Comparison of ENCODE assay signal across 10 cellular contexts in the genomic region with DNA sequence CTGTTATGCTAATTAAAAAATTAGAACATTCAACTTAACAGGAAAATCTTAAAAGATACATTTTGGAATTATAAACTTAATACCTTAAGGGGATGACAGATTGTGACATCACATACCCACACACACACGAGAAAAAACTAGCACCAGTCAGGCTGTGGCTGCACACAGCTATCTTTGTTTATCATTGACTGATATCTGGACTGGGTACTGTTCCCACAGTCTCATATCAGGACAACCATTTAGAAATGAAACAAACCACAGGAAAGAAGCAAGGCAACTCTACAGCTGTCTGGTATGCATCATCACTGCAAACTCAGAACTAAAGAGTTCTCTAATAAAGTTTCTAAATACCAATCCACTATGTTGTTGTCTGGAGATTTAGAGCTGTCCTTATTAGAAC.
DNase-seq lines count a peak whose midpoint lies in the region; ATAC-seq and TF ChIP-seq lines count a peak whose summit lies in the region.
"Had no signal": no experiment of that assay in that cellular context is flagged by ENCODE, and none has a peak within 500 bp of the region (broad histone marks: within the 10 kb centered on the region; RNA-seq: fewer than 3 reads in every experiment).

No MANE protein-coding gene starts in this region.

- peaks cover 13% of the 10 kb centered on the region for H3K9me3 Mint-ChIP-seq in activated CD4-positive, alpha-beta T cell treated with anti-CD3 and anti-CD28 coated beads, Interleukin-2, amount 10 ng/mL, durations not matched to agents 24 days and 14 days
- peaks cover 14% of the 10 kb centered on the region for H3K9me3 Mint-ChIP-seq in activated CD4-positive, alpha-beta memory T cell treated with anti-CD3 and anti-CD28 coated beads, Interleukin-2, amount 10 ng/mL, durations not matched to agents 7 days and 5 days

- CTCF ChIA-PET in activated CD4-positive, alpha-beta memory T cell treated with anti-CD3 and anti-CD28 coated beads, Interleukin-2, amount 10 ng/mL, durations not matched to agents 7 days and 5 days (lab: Charles Lee), result interaction anchor here (0.6 to 1.5 kb wide), 4 partner anchors 11 to 686 kb away, joined by 3 to 5 read pairs (median 3); no protein-coding TSS in a partner anchor

- 45 to 79% methylated on average over 1 of the region's 1 CpG for WGBS in sigmoid colon, 2 donors

- H3K27me3 Mint-ChIP-seq in activated CD4-positive, alpha-beta T cell treated with anti-CD3 and anti-CD28 coated beads, Interleukin-2, amount 10 ng/mL, durations not matched to agents 24 days and 14 days, result no peaks in the 10 kb centered on the region
- H3K27me3 Mint-ChIP-seq in activated CD4-positive, alpha-beta memory T cell treated with anti-CD3 and anti-CD28 coated beads, Interleukin-2, amount 10 ng/mL, durations not matched to agents 7 days and 5 days, result no peaks in the 10 kb centered on the region

- DNase-seq in activated CD4-positive, alpha-beta T cell treated with anti-CD3 and anti-CD28 coated beads, Interleukin-2, amount 10 ng/mL, durations not matched to agents 24 days and 14 days, result peak; percentile 72
- DNase-seq in activated CD4-positive, alpha-beta T cell treated with anti-CD3 and anti-CD28 coated beads, Interleukin-2, amount 50 U/mL, for 1 hour, result no peak
- peak; percentile 55 for DNase-seq in activated CD4-positive, alpha-beta memory T cell treated with anti-CD3 and anti-CD28 coated beads, Interleukin-2, amount 10 ng/mL, durations not matched to agents 7 days and 5 days
- DNase-seq in stimulated activated CD4-positive, alpha-beta T cell treated with anti-CD3 and anti-CD28 coated beads, Interleukin-4, amount 100 ng/mL, for 24 hours, result peak; percentile 43
- DNase-seq in MG63 (no peak), medulla oblongata (ENCODE audit: extremely low spot score) (no peak), sigmoid colon (no peak)
- DNase-seq: heart left ventricle, SJCRH30 had no signal

- no peak overlapping the region for H3K27ac Mint-ChIP-seq in activated CD4-positive, alpha-beta T cell treated with anti-CD3 and anti-CD28 coated beads, Interleukin-2, amount 10 ng/mL, durations not matched to agents 24 days and 14 days
- H3K27ac Mint-ChIP-seq in activated CD4-positive, alpha-beta memory T cell treated with anti-CD3 and anti-CD28 coated beads, Interleukin-2, amount 10 ng/mL, durations not matched to agents 7 days and 5 days, result no peak overlapping the region

- H3K36me3 ChIP-seq in MG63 (peaks cover 3% of the 10 kb centered on the region; the same call in 1 of the 2 replicates), sigmoid colon (no peaks in the 10 kb centered on the region)
- H3K36me3 ChIP-seq: SJCRH30 had no signal

- no peak for TF ChIP-seq CTCF in sigmoid colon (IDR thresholded peaks at IDR 0.05)

- peak; percentile 93 for ATAC-seq in HG02852 (IDR thresholded peaks at IDR 0.05; ENCODE audit: unreplicated experiment)
- ATAC-seq: heart left ventricle had no signal

- no peak for TF ChIP-seq POLR2A in sigmoid colon (IDR thresholded peaks at IDR 0.05)

- H3K4me1 Mint-ChIP-seq in activated CD4-positive, alpha-beta T cell treated with anti-CD3 and anti-CD28 coated beads, Interleukin-2, amount 10 ng/mL, durations not matched to agents 24 days and 14 days, result peaks cover 10% of the 10 kb centered on the region
- H3K4me1 Mint-ChIP-seq in activated CD4-positive, alpha-beta memory T cell treated with anti-CD3 and anti-CD28 coated beads, Interleukin-2, amount 10 ng/mL, durations not matched to agents 7 days and 5 days, result peaks cover 24% of the 10 kb centered on the region

- H3K9me3 ChIP-seq in MG63 (peaks cover 3% of the 10 kb centered on the region; the same call in 1 of the 2 replicates), sigmoid colon (peaks cover 0 to 4% (median 0%) of the 10 kb centered on the region in 4 donors)
- H3K9me3 ChIP-seq: SJCRH30 had no signal

- POLR2A ChIA-PET in activated CD4-positive, alpha-beta memory T cell treated with anti-CD3 and anti-CD28 coated beads, Interleukin-2, amount 10 ng/mL, durations not matched to agents 7 days and 5 days (lab: Charles Lee), result interaction anchor here (0.7 to 1.8 kb wide), 3 partner anchors 14 to 320 kb away, joined by 3 to 9 read pairs (median 8); no protein-coding TSS in a partner anchor

- H3K27me3 ChIP-seq in MG63, result no peaks in the 10 kb centered on the region
- H3K27me3 ChIP-seq in sigmoid colon, result no peaks in the 10 kb centered on the region
- H3K27me3 ChIP-seq: heart left ventricle, SJCRH30 had no signal

- no peak overlapping the region for H3K4me3 Mint-ChIP-seq in activated CD4-positive, alpha-beta T cell treated with anti-CD3 and anti-CD28 coated beads, Interleukin-2, amount 10 ng/mL, durations not matched to agents 24 days and 14 days
- H3K4me3 Mint-ChIP-seq in activated CD4-positive, alpha-beta memory T cell treated with anti-CD3 and anti-CD28 coated beads, Interleukin-2, amount 10 ng/mL, durations not matched to agents 7 days and 5 days, result no peak overlapping the region

- TF ChIP-seq EP300 in sigmoid colon (IDR thresholded peaks at IDR 0.05), result no peak

- H3K4me3 ChIP-seq in MG63 (no peak overlapping the region), sigmoid colon (no peak overlapping the region)
- H3K4me3 ChIP-seq: heart left ventricle, SJCRH30 had no signal

- intact Hi-C loops in activated CD4-positive, alpha-beta T cell treated with anti-CD3 and anti-CD28 coated beads, Interleukin-2, amount 10 ng/mL, durations not matched to agents 24 days and 14 days (cut with micrococcal nuclease), result loop anchor here (1.0 to 5.0 kb wide), 3 partner anchors 11 to 89 kb away; no protein-coding TSS in a partner anchor
- intact Hi-C loops in sigmoid colon (cut with DNase I), result no loop called here

- H3K36me3 Mint-ChIP-seq in activated CD4-positive, alpha-beta T cell treated with anti-CD3 and anti-CD28 coated beads, Interleukin-2, amount 10 ng/mL, durations not matched to agents 24 days and 14 days (ENCODE audit: low read depth), result peaks cover 27% of the 10 kb centered on the region
- peaks cover 30% of the 10 kb centered on the region for H3K36me3 Mint-ChIP-seq in activated CD4-positive, alpha-beta memory T cell treated with anti-CD3 and anti-CD28 coated beads, Interleukin-2, amount 10 ng/mL, durations not matched to agents 7 days and 5 days (ENCODE audit: low read depth)

- H3K27ac ChIP-seq in sigmoid colon, result no peak overlapping the region
- H3K27ac ChIP-seq: heart left ventricle, SJCRH30 had no signal

- H3K4me1 ChIP-seq in sigmoid colon, result peaks cover 0 to 7% (median 0%) of the 10 kb centered on the region in 4 donors
- H3K4me1 ChIP-seq: SJCRH30 had no signal

Comparison
In these comparisons a context has a peak if more than half of its experiments do, and no peak if none do; other contexts are left out.
1. DNase-seq: peak in activated CD4-positive, alpha-beta T cell treated with anti-CD3 and anti-CD28 coated beads, Interleukin-2, amount 10 ng/mL, durations not matched to agents 24 days and 14 days (single experiment), activated CD4-positive, alpha-beta memory T cell treated with anti-CD3 and anti-CD28 coated beads, Interleukin-2, amount 10 ng/mL, durations not matched to agents 7 days and 5 days (single experiment) and stimulated activated CD4-positive, alpha-beta T cell treated with anti-CD3 and anti-CD28 coated beads, Interleukin-4, amount 100 ng/mL, for 24 hours (single experiment); none in activated CD4-positive, alpha-beta T cell treated with anti-CD3 and anti-CD28 coated beads, Interleukin-2, amount 50 U/mL, for 1 hour (single experiment), MG63 (single experiment), medulla oblongata (single experiment) and sigmoid colon (single experiment).